Comparison of ENCODE assay signal across 19 cellular contexts in the genomic region with DNA sequence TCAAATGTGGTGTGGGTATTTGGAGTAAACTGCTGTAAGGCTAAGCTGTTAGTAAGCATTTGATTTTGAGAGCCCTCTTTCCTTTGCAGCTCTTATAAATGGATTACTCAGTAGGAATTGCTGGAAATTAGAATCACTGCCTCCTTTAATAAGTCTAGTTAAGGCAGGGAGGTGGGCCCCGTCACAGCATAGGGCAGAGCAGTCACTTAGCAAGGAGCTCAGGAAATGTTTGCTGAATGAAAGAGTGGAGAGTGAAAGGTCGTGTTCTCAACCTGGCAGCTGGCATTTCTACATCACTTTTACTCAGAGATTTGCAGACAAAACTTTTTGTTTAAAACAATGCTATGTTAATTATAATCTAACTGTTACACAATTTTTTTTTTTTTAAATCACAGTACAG. TPM values are rescaled to one million over a fixed set of nuclear protein-coding genes. Genes with fewer than 3 reads are reported as not detected.
DNase-seq lines count a peak whose midpoint lies in the region; ATAC-seq, FAIRE-seq and TF ChIP-seq lines count a peak whose summit lies in the region.
"Had no signal": no experiment of that assay in that cellular context is flagged by ENCODE, and none has a peak within 500 bp of the region (broad histone marks: within the 10 kb centered on the region; RNA-seq: fewer than 3 reads in every experiment).

No MANE protein-coding gene starts in this region.

- TF ChIP-seq POLR2A in right lobe of liver (IDR thresholded peaks at IDR 0.05) (no peak), HepG2 (IDR thresholded peaks at IDR 0.05; ENCODE audit: insufficient read depth in 1 of 2, low read depth in 2 of 2, low read length in 2 of 2) (no peak), spleen (IDR thresholded peaks at IDR 0.05) (no peak), GM12891 (IDR thresholded peaks at IDR 0.05; ENCODE audit: low read depth, low read length) (no peak)

- H3K27me3 ChIP-seq in right lobe of liver (no peaks in the 10 kb centered on the region), HepG2 (ENCODE audit: control insufficient read depth in 1 of 2, insufficient read depth in 2 of 2, low read length in 2 of 2) (no peaks in the 10 kb centered on the region), spleen (replicated peaks in 1 of 7) (no peaks in the 10 kb centered on the region)
- H3K27me3 ChIP-seq: BLaER1 treated with 17β-estradiol and CSF1 and Interleukin-3, amounts not matched to agents 10 nM and 100 nM had no signal

- TF ChIP-seq RAD21 in HepG2 (CRISPR knock-in tag; IDR thresholded peaks at IDR 0.05), result no peak

- H3K4me3 ChIP-seq in right lobe of liver (no peak overlapping the region), HepG2 (replicated peaks in 1 of 3; ENCODE audit: insufficient read depth in 1 of 3, low read depth in 2 of 3, low read length in 3 of 3) (no peak overlapping the region), spleen (no peak overlapping the region)
- H3K4me3 ChIP-seq: A549; BLaER1 treated with 17β-estradiol and CSF1 and Interleukin-3, amounts not matched to agents 10 nM and 100 nM had no signal

- FAIRE-seq in HepG2 (lab: Jason Lieb, UNC) (no peak), GM12891 (lab: Jason Lieb, UNC) (no peak)
- FAIRE-seq: A549, HTR-8/SVneo had no signal

- CTCF ChIA-PET in HepG2 (lab: Yijun Ruan, JAX; ENCODE audit: low intra/inter-chr PET ratio, low total read pairs) (no interaction called here), T-cell (lab: Charles Lee) (interaction anchor here (0.5 to 3.4 kb wide), 9 partner anchors 8 to 25 kb away, joined by 3 to 22 read pairs (median 3); partner anchors contain the start of gene ITGA6 (in 1 of the 2))

- in situ Hi-C loops in HepG2 (cut with HindIII; ENCODE audit: extremely low pct_ligation_motif_present, low pct_unique_long_range_greater_than_20kb), result no loop called here

- no peak overlapping the region for H2AFZ ChIP-seq in HepG2 (ENCODE audit: low read length)

- ATAC-seq in right lobe of liver, result peak; percentile 42 to 92 (median 84)
- ATAC-seq in HepG2, result no peak
- ATAC-seq in T-cell (replicated peaks in 1 of 4), result no peak
- no peak for ATAC-seq in GM21723 (IDR thresholded peaks at IDR 0.05; ENCODE audit: unreplicated experiment)
- ATAC-seq: A549, HCT116, PC-3 had no signal

- POLR2A ChIA-PET in HepG2 (lab: Yijun Ruan, JAX) (interaction anchor here (1.4 kb wide), 1 partner anchor 23 kb away, joined by 3 read pairs; no protein-coding TSS in a partner anchor), T-cell (lab: Charles Lee) (interaction anchor here (0.6 to 1.2 kb wide), 3 partner anchors 8 to 1941 kb away, joined by 3 read pairs; no protein-coding TSS in a partner anchor)

- H3K27ac ChIP-seq in right lobe of liver, result peak overlapping the region in 1 of 3 donors; percentile 52
- H3K27ac ChIP-seq in HepG2 (ENCODE audit: extremely low read length, insufficient read depth, low read length), result no peak overlapping the region
- H3K27ac ChIP-seq in spleen, result no peak overlapping the region
- H3K27ac ChIP-seq: A549; BLaER1 treated with 17β-estradiol and CSF1 and Interleukin-3, amounts not matched to agents 10 nM and 100 nM; HL-60 had no signal

- H3K4me1 ChIP-seq in right lobe of liver (peaks cover 0 to 14% (median 0%) of the 10 kb centered on the region in 4 donors), HepG2 (ENCODE audit: insufficient read depth, low read length) (peaks cover 32% of the 10 kb centered on the region), spleen (peaks cover 2 to 92% (median 35%) of the 10 kb centered on the region in 6 donors)

- no peaks in the 10 kb centered on the region for H3K9me3 ChIP-seq in right lobe of liver
- no peaks in the 10 kb centered on the region for H3K9me3 ChIP-seq in HepG2 (ENCODE audit: low read length)
- no peaks in the 10 kb centered on the region for H3K9me3 ChIP-seq in spleen
- H3K9me3 ChIP-seq: A549; BLaER1 treated with 17β-estradiol and CSF1 and Interleukin-3, amounts not matched to agents 10 nM and 100 nM; Caco-2 had no signal

- H3K27ac Mint-ChIP-seq in T-cell, result peak overlapping the region; percentile 62 to 72

- no TSS peak for BruUV-seq in HepG2 (replicated peaks; lab: Mats Ljungman, UMichigan)

- no peak overlapping the region for H3K4me2 ChIP-seq in HepG2 (ENCODE audit: low read depth, low read length)
- H3K4me2 ChIP-seq: A549; BLaER1 treated with 17β-estradiol and CSF1 and Interleukin-3, amounts not matched to agents 10 nM and 100 nM had no signal

- peak overlapping the region in 1 of 3 donors; percentile 23 for H3K4me3 Mint-ChIP-seq in T-cell

- WGBS in right lobe of liver (ENCODE audit: insufficient coverage, low coverage, low lambda C conversion rate, missing lambda C conversion rate), result 45% methylated on average over 1 of the region's 2 CpGs
- WGBS in HepG2 (ENCODE audit: low lambda C conversion rate), result 87% methylated on average over 2 of the region's 2 CpGs
- 57 to 73% (median 65%) methylated on average over 2 of the region's 2 CpGs for WGBS in spleen, 5 donors

- no peaks in the 10 kb centered on the region for H3K9me3 Mint-ChIP-seq in T-cell

- peaks cover 21% of the 10 kb centered on the region for H3K36me3 Mint-ChIP-seq in T-cell

- H3K36me3 ChIP-seq in right lobe of liver, result no peaks in the 10 kb centered on the region
- peaks cover 0 to 1% of the 10 kb centered on the region in 2 experiments; a peak in 1 of 5 replicates for H3K36me3 ChIP-seq in HepG2 (replicated peaks in 1 of 2; ENCODE audit: control insufficient read depth in 1 of 2, insufficient read depth in 2 of 2, low read length in 2 of 2)
- no peaks in the 10 kb centered on the region for H3K36me3 ChIP-seq in spleen
- H3K36me3 ChIP-seq: BLaER1 treated with 17β-estradiol and CSF1 and Interleukin-3, amounts not matched to agents 10 nM and 100 nM had no signal

- DNase-seq in right lobe of liver (no peak), HepG2 (ENCODE audit: low spot score) (no peak), T-cell (no peak), left kidney (ENCODE audit: low read depth, low spot score) (peak; percentile 33), spleen (no peak), GM12891 (ENCODE audit: insufficient read length, low spot score) (no peak)
- DNase-seq in stimulated activated CD8-positive, alpha-beta memory T cell treated with anti-CD3 and anti-CD28 coated beads, Interleukin-4, amount 100 ng/mL, for 48 hours, result no peak
- DNase-seq: Caco-2, EL, NCI-H187, NCI-H345, NCI-H526 treated with DMSO at 0.1 percent for 48 hours, PC-3 had no signal

- peaks cover 18% of the 10 kb centered on the region for H3K79me2 ChIP-seq in HepG2 (ENCODE audit: insufficient read depth, low read length)

- no peak overlapping the region for H3K9ac ChIP-seq in HepG2 (ENCODE audit: insufficient read depth, low read depth, low read length)
- H3K9ac ChIP-seq: BLaER1 treated with 17β-estradiol and CSF1 and Interleukin-3, amounts not matched to agents 10 nM and 100 nM had no signal

- H3K4me1 Mint-ChIP-seq in T-cell, result peaks cover 83 to 90% (median 88%) of the 10 kb centered on the region in 3 donors

- no peaks in the 10 kb centered on the region for H4K20me1 ChIP-seq in HepG2 (ENCODE audit: insufficient read depth, low read length)
- H4K20me1 ChIP-seq: BLaER1 treated with 17β-estradiol and CSF1 and Interleukin-3, amounts not matched to agents 10 nM and 100 nM had no signal

- TF ChIP-seq EP300 in HepG2 (IDR thresholded peaks at IDR 0.05; ENCODE audit: low read depth in 2 of 2, low read length in 2 of 2) (no peak), HepG2 (CRISPR knock-in tag; IDR thresholded peaks at IDR 0.05; ENCODE audit: borderline replicate concordance) (no peak)

- no peak for TF ChIP-seq CTCF in right lobe of liver (IDR thresholded peaks at IDR 0.05)
- TF ChIP-seq CTCF in HepG2 (CRISPR knock-in tag; IDR thresholded peaks at IDR 0.05), result no peak
- TF ChIP-seq CTCF in spleen (IDR thresholded peaks at IDR 0.05 in 8 of 11, conservative IDR thresholded peaks at IDR 0.05 in 3 of 11), result no peak

- intact Hi-C loops in right lobe of liver (cut with DNase I), result loop anchor here in 1 of 2 donors (10.0 kb wide), 1 partner anchor 118 kb away; no protein-coding TSS in a partner anchor
- intact Hi-C loops in HepG2 (cut with micrococcal nuclease; ENCODE audit: unreplicated experiment), result no loop called here
- intact Hi-C loops in spleen (cut with DNase I; ENCODE audit: low total_unique reads), result no loop called here

- H3K27me3 Mint-ChIP-seq in T-cell, result no peaks in the 10 kb centered on the region

TF ChIP-seq in HepG2, 621 proteins besides CTCF, POLR2A, EP300 and RAD21 (continues in another document):
- TF ChIP-seq SOX13 (IDR thresholded peaks at IDR 0.05) (no peak), SOX13 (CRISPR knock-in tag; conservative IDR thresholded peaks at IDR 0.05 in 1 of 2, IDR thresholded peaks at IDR 0.05 in 1 of 2) (no peak)

TF ChIP-seq in GM12891, 5 proteins besides CTCF, POLR2A, EP300 and RAD21 (continues in another document):
- TF ChIP-seq POLR2AphosphoS5 (IDR thresholded peaks at IDR 0.05; ENCODE audit: low read depth, low read length) (no peak), POU2F2 (IDR thresholded peaks at IDR 0.05; ENCODE audit: low read depth, low read length) (no peak)

RNA-seq across cellular contexts. Expression of gene ITGA6, which starts 25.5 kb away (rescaled TPM):
- total RNA-seq in right lobe of liver (10 to 100 TPM; 10.7 to 26.8 (median 17.2) TPM), HepG2 (2016; rRNA removed; fragmentation: Illumina TruSeq; extraction: Trizol) (49.6 and 92.5 TPM in 2 replicates), T-cell (100 to 1,000 TPM in 2 of 5 donors, 10 to 100 TPM in 3; 50.7 to 188 (median 80.9) TPM), spleen (100 to 1,000 TPM in 5 of 7 donors, 10 to 100 TPM in 2; 54.6 to 172 (median 114) TPM)
- 4.0 and 7.3 TPM in 2 replicates for total RNA-seq in HepG2 (2016; cell fraction: cytosol; rRNA removed; fragmentation: Illumina TruSeq; extraction: Trizol; ENCODE audit: low read depth)
- total RNA-seq in HepG2 (2016; cell fraction: insoluble cytoplasmic fraction; rRNA removed; fragmentation: Illumina TruSeq; extraction: Trizol), result 46.0 and 93.0 TPM in 2 replicates
- total RNA-seq in HepG2 (2016; cell fraction: membrane; rRNA removed; fragmentation: Illumina TruSeq; extraction: Trizol), result 20.1 and 25.4 TPM in 2 replicates
- 132 and 146 TPM in 2 replicates for total RNA-seq in HepG2 (2016; cell fraction: nucleus; rRNA removed; fragmentation: Illumina TruSeq; extraction: Trizol)
- polyA plus RNA-seq in HepG2 (2011; rRNA removed) (21.6 and 24.0 TPM in 2 replicates), spleen (10 to 100 TPM in 1 of 3 donors, 1 to 10 TPM in 2; 6.9 to 18.1 (median 8.2) TPM)
- polyA plus RNA-seq in HepG2 (2011; cell fraction: cytosol; rRNA removed), result 12.2 and 19.7 TPM in 2 replicates
- 24.5 and 30.3 TPM in 2 replicates for polyA plus RNA-seq in HepG2 (2011; cell fraction: nucleus; rRNA removed)
- 55.3 and 56.2 TPM in 2 replicates for polyA plus RNA-seq in HepG2 (2012)
- polyA plus RNA-seq in HepG2 (2016; cell fraction: cytosol; fragmentation: Illumina TruSeq; extraction: Trizol; ENCODE audit: low read depth), result 2.1 TPM in 2 replicates
- 27.1 and 28.5 TPM in 2 replicates for polyA plus RNA-seq in HepG2 (2016; cell fraction: insoluble cytoplasmic fraction; fragmentation: Illumina TruSeq; extraction: Trizol; ENCODE audit: low read depth)
- polyA plus RNA-seq in HepG2 (2016; cell fraction: membrane; fragmentation: Illumina TruSeq; extraction: Trizol; ENCODE audit: low read depth), result 5.3 and 7.3 TPM in 2 replicates
- 118 and 128 TPM in 2 replicates for polyA plus RNA-seq in HepG2 (2016; cell fraction: nucleus; fragmentation: Illumina TruSeq; extraction: Trizol; ENCODE audit: insufficient read depth, low read depth)
- polyA minus RNA-seq in HepG2 (2011; rRNA and poly(A)+ RNA removed; ENCODE audit: low replicate concordance), result 8.5 and 31.2 TPM in 2 replicates
- 32.7 and 35.0 TPM in 2 replicates for polyA minus RNA-seq in HepG2 (2011; cell fraction: cytosol; rRNA and poly(A)+ RNA removed)
- 106 and 110 TPM in 2 replicates for polyA minus RNA-seq in HepG2 (2011; cell fraction: nucleus; rRNA and poly(A)+ RNA removed)
- polyA plus RNA-seq in GM12891 (2012; ENCODE audit: low read depth, missing spikeins), result 0.30 TPM

Comparison
In these comparisons a context has a peak if more than half of its experiments do, and no peak if none do; other contexts are left out.
1. ATAC-seq: peak in right lobe of liver (4 of 4); none in HepG2 (single experiment), T-cell (0 of 4) and GM21723 (single experiment).